ENCODE assay signal across 23 cellular contexts in genomic region chr22:24548812-24549211, GRCh38. TPM values are rescaled to one million over a fixed set of nuclear protein-coding genes. Genes with fewer than 3 reads are reported as not detected.
A peak's percentile ranks its signal among the peaks of the same experiment; 100 is the strongest.
DNase-seq lines count a peak whose midpoint lies in the region; ATAC-seq, FAIRE-seq and TF ChIP-seq lines count a peak whose summit lies in the region.
"Had no signal": no experiment of that assay in that cellular context is flagged by ENCODE, and none has a peak within 500 bp of the region (broad histone marks: within the 10 kb centered on the region; RNA-seq: fewer than 3 reads in every experiment).

No MANE protein-coding gene starts in this region.

- peaks cover 7% of the 10 kb centered on the region for H3K79me1 ChIP-seq in H9 (ENCODE audit: insufficient read depth, low read depth, low read length, poor library complexity, severe bottlenecking)

- H2AK5ac ChIP-seq in H9 (ENCODE audit: insufficient read length, low read length): no peak overlapping the region

- no peak overlapping the region for H3K18ac ChIP-seq in H9 (ENCODE audit: insufficient read length, low read depth, low read length)

- H3K4me1 ChIP-seq in H9 (ENCODE audit: insufficient read depth, low read length): no peaks in the 10 kb centered on the region
- H3K4me1 ChIP-seq in small intestine (ENCODE audit: control insufficient read depth in 2 of 2, insufficient read depth in 1 of 2, low read depth in 1 of 2, low read length in 1 of 2): peaks cover 17 to 18% of the 10 kb centered on the region in 2 donors

- no peak overlapping the region for H4K5ac ChIP-seq in H9 (ENCODE audit: insufficient read length, low read depth, low read length)

- ATAC-seq in activated T-cell treated with anti-CD3 and anti-CD28 coated beads, Interleukin-2, amount 50 U/mL, for 72 hours (replicated peaks in 1 of 2): no peak
- no peak for ATAC-seq in HG03571 (IDR thresholded peaks at IDR 0.05; ENCODE audit: unreplicated experiment)
- ATAC-seq: Panc1, Right ventricle myocardium inferior had no signal

- no peaks in the 10 kb centered on the region for H3K9me3 Mint-ChIP-seq in activated T-cell treated with anti-CD3 and anti-CD28 coated beads, Interleukin-2, amount 50 U/mL, for 24 hours
- no peaks in the 10 kb centered on the region for H3K9me3 Mint-ChIP-seq in activated T-cell treated with anti-CD3 and anti-CD28 coated beads, Interleukin-2, amount 50 U/mL, for 72 hours
- H3K9me3 Mint-ChIP-seq in H9 (no peaks in the 10 kb centered on the region), endothelial cell (ENCODE audit: unreplicated experiment) (no peaks in the 10 kb centered on the region)

- H3K14ac ChIP-seq in H9 (ENCODE audit: insufficient read depth, low read length): no peak overlapping the region

- peak overlapping the region; percentile 4 for H3K27ac Mint-ChIP-seq in activated T-cell treated with anti-CD3 and anti-CD28 coated beads, Interleukin-2, amount 50 U/mL, for 24 hours
- no peak overlapping the region for H3K27ac Mint-ChIP-seq in activated T-cell treated with anti-CD3 and anti-CD28 coated beads, Interleukin-2, amount 50 U/mL, for 72 hours
- H3K27ac Mint-ChIP-seq in H9 (peak overlapping the region in 2 of 3 experiments; percentile 70 to 81; a peak in 2 of 7 replicates), endothelial cell (ENCODE audit: unreplicated experiment) (peak overlapping the region; percentile 24)

- no peak overlapping the region for H2BK5ac ChIP-seq in H9 (ENCODE audit: insufficient read length, low read length)

- no peaks in the 10 kb centered on the region for H3K27me3 Mint-ChIP-seq in activated T-cell treated with anti-CD3 and anti-CD28 coated beads, Interleukin-2, amount 50 U/mL, for 24 hours
- no peaks in the 10 kb centered on the region for H3K27me3 Mint-ChIP-seq in activated T-cell treated with anti-CD3 and anti-CD28 coated beads, Interleukin-2, amount 50 U/mL, for 72 hours (ENCODE audit: low read depth)
- no peaks in the 10 kb centered on the region for H3K27me3 Mint-ChIP-seq in H9 (ENCODE audit: low read depth)
- H3K27me3 Mint-ChIP-seq in endothelial cell (ENCODE audit: unreplicated experiment): peaks cover 8% of the 10 kb centered on the region

- peaks cover 8% of the 10 kb centered on the region; the same call in 1 of the 2 replicates for H3K79me2 ChIP-seq in H9 (ENCODE audit: insufficient read depth, low read length)

- no peaks in the 10 kb centered on the region for H3K9me3 ChIP-seq in H9 (ENCODE audit: control insufficient read depth, low read depth, low read length)
- H3K9me3 ChIP-seq in small intestine (ENCODE audit: control insufficient read depth, low read depth): no peaks in the 10 kb centered on the region

- peaks cover 89% of the 10 kb centered on the region for H3K36me3 Mint-ChIP-seq in activated T-cell treated with anti-CD3 and anti-CD28 coated beads, Interleukin-2, amount 50 U/mL, for 24 hours (ENCODE audit: low read depth)
- peaks cover 5 to 13% of the 10 kb centered on the region in 2 donors for H3K36me3 Mint-ChIP-seq in activated T-cell treated with anti-CD3 and anti-CD28 coated beads, Interleukin-2, amount 50 U/mL, for 72 hours (ENCODE audit: insufficient read depth in 2 of 2)
- peaks cover 8 to 46% (median 46%) of the 10 kb centered on the region in 3 experiments; a peak in 6 of 7 replicates for H3K36me3 Mint-ChIP-seq in H9 (ENCODE audit: insufficient read depth in 1 of 3, low read depth in 3 of 3)
- H3K36me3 Mint-ChIP-seq in endothelial cell (ENCODE audit: low read depth, unreplicated experiment): peaks cover 35% of the 10 kb centered on the region

- no peak overlapping the region for H3K4me2 ChIP-seq in H9 (ENCODE audit: insufficient read depth, insufficient read length, low read length)

- H2BK20ac ChIP-seq in H9 (ENCODE audit: low read depth, low read length, poor library complexity, severe bottlenecking): no peak overlapping the region

- H4K8ac ChIP-seq in H9 (replicated peaks; ENCODE audit: insufficient read length, low read depth, low read length): no peak overlapping the region

- H3K27me3 ChIP-seq in H9 (ENCODE audit: insufficient read depth, low read length): no peaks in the 10 kb centered on the region
- H3K27me3 ChIP-seq in small intestine (ENCODE audit: control insufficient read depth in 2 of 2, insufficient read depth in 2 of 2, low read length in 2 of 2): no peaks in the 10 kb centered on the region

- no peak overlapping the region for H3K23ac ChIP-seq in H9 (ENCODE audit: insufficient read length, low read depth, low read length)

- H3K4me1 Mint-ChIP-seq in activated T-cell treated with anti-CD3 and anti-CD28 coated beads, Interleukin-2, amount 50 U/mL, for 24 hours (ENCODE audit: low read depth): peaks cover 28% of the 10 kb centered on the region
- peaks cover 18% of the 10 kb centered on the region for H3K4me1 Mint-ChIP-seq in activated T-cell treated with anti-CD3 and anti-CD28 coated beads, Interleukin-2, amount 50 U/mL, for 72 hours (ENCODE audit: low read depth)
- H3K4me1 Mint-ChIP-seq in H9: peaks cover 13 to 14% of the 10 kb centered on the region in 2 experiments
- peaks cover 23% of the 10 kb centered on the region for H3K4me1 Mint-ChIP-seq in endothelial cell (ENCODE audit: unreplicated experiment)

- no peak for FAIRE-seq in small intestine (lab: Jason Lieb, UNC)
- FAIRE-seq in RCC 7860 (lab: Jason Lieb, UNC): no peak
- FAIRE-seq: G401.6 had no signal

- no peak overlapping the region for H4K91ac ChIP-seq in H9 (ENCODE audit: insufficient read length, low read depth, low read length)

- H3K4me3 Mint-ChIP-seq in activated T-cell treated with anti-CD3 and anti-CD28 coated beads, Interleukin-2, amount 50 U/mL, for 24 hours: no peak overlapping the region
- H3K4me3 Mint-ChIP-seq in activated T-cell treated with anti-CD3 and anti-CD28 coated beads, Interleukin-2, amount 50 U/mL, for 72 hours: no peak overlapping the region
- H3K4me3 Mint-ChIP-seq in H9: peak overlapping the region in 1 of 2 experiments; percentile 40; a peak in 1 of 5 replicates
- no peak overlapping the region for H3K4me3 Mint-ChIP-seq in endothelial cell (ENCODE audit: unreplicated experiment)

- no peak overlapping the region for H3K4ac ChIP-seq in H9 (ENCODE audit: low read depth, low read length)

- H2BK12ac ChIP-seq in H9 (ENCODE audit: insufficient read length, low read depth, low read length): no peak overlapping the region

- H3K4me3 ChIP-seq in small intestine (ENCODE audit: low read depth in 1 of 2, low read length in 2 of 2): no peak overlapping the region

- no peak for TF ChIP-seq CTCF in H9 (conservative IDR thresholded peaks at IDR 0.05)
- no peak for TF ChIP-seq CTCF in endothelial cell (IDR thresholded peaks at IDR 0.05; ENCODE audit: unreplicated experiment)

- H4K20me1 ChIP-seq in H9 (ENCODE audit: control insufficient read depth, insufficient read depth, insufficient read length): no peaks in the 10 kb centered on the region

- H2BK15ac ChIP-seq in H9 (ENCODE audit: low read depth, low read length): no peak overlapping the region

- DNase-seq in activated T-cell treated with anti-CD3 and anti-CD28 coated beads, Interleukin-2, amount 50 U/mL, for 24 hours: no peak
- DNase-seq in activated T-cell treated with anti-CD3 and anti-CD28 coated beads, Interleukin-2, amount 50 U/mL, for 72 hours: no peak
- DNase-seq in H9: no peak
- DNase-seq in endothelial cell (ENCODE audit: low spot score): no peak
- DNase-seq in small intestine: no peak
- no peak for DNase-seq in RCC 7860 (ENCODE audit: low spot score)
- DNase-seq in NCI-H2029 (lab: John Stamatoyannopoulos, UW): no peak
- DNase-seq: 8988T, C1 segment of cervical spinal cord, KBM-7, NCI-H1092, NCI-H1436, NCI-H187 treated with DMSO at 0.1 percent for 48 hours, NCI-H226, NCI-H510A treated with DMSO at 0.1 percent for 48 hours, NCI-H774 had no signal

- no peak overlapping the region for H2AFZ ChIP-seq in H9 (ENCODE audit: low read length)

- WGBS in H9 (ENCODE audit: extremely low coverage, insufficient read length, low lambda C conversion rate): no CpG with 5 or more reads among the region's 4 CpGs
- WGBS in small intestine, 3 donors: 96 to 98% (median 96%) methylated on average over 4 of the region's 4 CpGs

- no peak overlapping the region for H2BK120ac ChIP-seq in H9 (ENCODE audit: low read depth, low read length, poor library complexity, severe bottlenecking)

- no peak overlapping the region for H3T11ph ChIP-seq in H9 (ENCODE audit: low read length)

- H3K27ac ChIP-seq in H9 (ENCODE audit: insufficient read length, low read depth, low read length) (no peak overlapping the region), small intestine (ENCODE audit: low read depth in 1 of 2, low read length in 1 of 2) (peak overlapping the region; percentile 92 to 99)

- H3K56ac ChIP-seq in H9 (ENCODE audit: insufficient read length, low read depth, low read length): no peak overlapping the region

- no peaks in the 10 kb centered on the region for H3K23me2 ChIP-seq in H9 (ENCODE audit: insufficient read length, low read depth, low read length, poor library complexity, severe bottlenecking)

- H3K9ac ChIP-seq in H9 (ENCODE audit: extremely low read depth, insufficient read length, low read length): no peak overlapping the region

- peaks cover 35 to 36% of the 10 kb centered on the region in 2 donors for H3K36me3 ChIP-seq in small intestine (ENCODE audit: control insufficient read depth in 2 of 2, insufficient read depth in 2 of 2, low read length in 2 of 2)

RNA-seq across cellular contexts. Expression of gene GUCD1, which starts 6.1 kb away (rescaled TPM):
- 10 to 100 TPM; 96.4 to 98.2 TPM for total RNA-seq in activated T-cell treated with anti-CD3 and anti-CD28 coated beads, Interleukin-2, amount 50 U/mL, for 72 hours
- 87.4 and 99.8 TPM in 2 replicates for total RNA-seq in H9 (2021)
- 83.8 TPM for total RNA-seq in endothelial cell (ENCODE audit: unreplicated experiment)
- 100 to 1,000 TPM; 147 to 494 (median 469) TPM for polyA plus RNA-seq in small intestine

RNA-seq across cellular contexts. Expression of gene SNRPD3, which starts 7.0 kb away (rescaled TPM):
- total RNA-seq in activated T-cell treated with anti-CD3 and anti-CD28 coated beads, Interleukin-2, amount 50 U/mL, for 72 hours: 10 to 100 TPM; 69.3 to 76.5 TPM
- 205 and 212 TPM in 2 replicates for total RNA-seq in H9 (2021)
- total RNA-seq in endothelial cell (ENCODE audit: unreplicated experiment): 103 TPM
- polyA plus RNA-seq in small intestine: 100 to 1,000 TPM; 150 to 162 (median 156) TPM

RNA-seq across cellular contexts. Expression of gene LRRC75B, which starts 44.1 kb away (rescaled TPM):
- 1 to 10 TPM; 1.2 to 2.0 TPM for total RNA-seq in activated T-cell treated with anti-CD3 and anti-CD28 coated beads, Interleukin-2, amount 50 U/mL, for 72 hours
- total RNA-seq in H9 (2021) (16.4 and 18.1 TPM in 2 replicates), endothelial cell (ENCODE audit: unreplicated experiment) (26.9 TPM)
- 100 to 1,000 TPM in 2 of 3 donors, 10 to 100 TPM in 1; 15.5 to 123 (median 112) TPM for polyA plus RNA-seq in small intestine

RNA-seq across cellular contexts. Expression of gene UPB1, which starts 53.7 kb away (rescaled TPM):
- 1 to 10 TPM in 1 of 2 donors, under 1 TPM in 1; 0.26 to 1.2 TPM for total RNA-seq in activated T-cell treated with anti-CD3 and anti-CD28 coated beads, Interleukin-2, amount 50 U/mL, for 72 hours
- 0.07 TPM in 1 of 2 replicates, not detected in the other for total RNA-seq in H9 (2021)
- total RNA-seq in endothelial cell (ENCODE audit: unreplicated experiment): 0.13 TPM
- polyA plus RNA-seq in small intestine: 1 to 10 TPM in 2 of 3 donors, under 1 TPM in 1; 0.12 to 4.3 (median 1.8) TPM
- total RNA-seq: Daoy, H4, SK-MEL-5 had no signal

RNA-seq across cellular contexts. Expression of gene GGT1, which starts 54.2 kb away (rescaled TPM):
- total RNA-seq in activated T-cell treated with anti-CD3 and anti-CD28 coated beads, Interleukin-2, amount 50 U/mL, for 72 hours: 10 to 100 TPM; 34.4 to 47.6 TPM
- total RNA-seq in H9 (2021): 19.5 and 20.5 TPM in 2 replicates
- 4.6 TPM for total RNA-seq in endothelial cell (ENCODE audit: unreplicated experiment)
- polyA plus RNA-seq in small intestine: 100 to 1,000 TPM in 2 of 3 donors, 10 to 100 TPM in 1; 44.2 to 581 (median 219) TPM
